In the genomic region with DNA sequence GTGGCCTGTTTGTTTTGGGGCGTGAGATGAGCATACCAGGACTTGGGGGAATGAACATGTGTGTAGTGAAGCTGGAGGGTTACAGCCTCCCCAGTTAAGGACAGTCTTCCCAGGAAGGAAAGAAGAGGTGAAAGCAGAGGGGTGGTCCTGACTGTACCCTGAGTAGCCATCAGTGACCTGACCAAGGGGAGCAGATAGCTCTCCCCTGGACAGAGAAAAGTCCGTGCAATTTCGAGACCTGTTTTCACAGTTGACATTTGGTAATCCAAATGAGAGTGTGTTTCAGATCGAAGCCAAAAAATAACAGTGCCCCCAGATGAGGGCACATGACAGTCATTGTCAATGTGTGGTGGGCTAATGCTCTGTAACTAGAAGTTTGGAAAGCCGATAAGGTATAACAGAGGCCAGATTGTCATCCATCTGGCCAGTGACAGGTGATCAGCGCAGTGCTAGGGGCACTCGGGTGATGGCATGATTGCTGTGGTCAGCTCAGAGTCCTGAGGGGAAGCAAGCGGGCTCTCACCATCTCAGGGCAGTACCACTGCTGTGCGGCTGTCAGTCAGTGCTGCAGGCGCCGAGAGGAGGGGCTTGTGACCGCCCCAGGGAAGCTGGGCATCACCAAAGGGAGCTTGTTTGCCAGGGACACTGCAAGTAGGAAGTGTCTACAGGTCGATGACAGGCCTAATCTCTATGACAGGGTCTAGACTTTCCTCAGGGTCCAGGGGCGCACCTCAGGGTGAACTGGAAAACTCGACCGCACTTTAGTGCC, we compare ENCODE assay signal across 8 cellular contexts. TPM values are rescaled to one million over a fixed set of nuclear protein-coding genes. Genes with fewer than 3 reads are reported as not detected.
DNase-seq lines count a peak whose midpoint lies in the region; ATAC-seq and TF ChIP-seq lines count a peak whose summit lies in the region.

No MANE protein-coding gene starts in this region.

- intact Hi-C loops in activated CD4-positive, alpha-beta T cell treated with anti-CD3 and anti-CD28 coated beads for 36 hours (cut with DNase I, micrococcal nuclease) = loop anchor here in 1 of 2 experiments (5.0 kb wide), 1 partner anchor 43 kb away; a partner anchor contains a TSS
- intact Hi-C loops in esophagus squamous epithelium (cut with DNase I) = no loop called here

- H3K4me3 ChIP-seq in esophagus squamous epithelium (peak overlapping the region in 3 of 4 donors; percentile 86 to 96 (median 92)), retinal pigment epithelial cell (ENCODE audit: low read length) (peak overlapping the region; percentile 76)

- no peaks in the 10 kb centered on the region for H3K27me3 Mint-ChIP-seq in activated CD4-positive, alpha-beta T cell treated with anti-CD3 and anti-CD28 coated beads for 36 hours

- no peak for DNase-seq in activated CD4-positive, alpha-beta T cell treated with anti-CD3 and anti-CD28 coated beads for 36 hours
- DNase-seq in activated CD4-positive, alpha-beta T cell treated with anti-CD3 and anti-CD28 coated beads, Interleukin-2, amount 50 U/mL, for 4 hours = no peak
- DNase-seq in SK-MEL-5 (ENCODE audit: low read depth, low spot score) (peak; percentile 20), esophagus squamous epithelium (lab: John Stamatoyannopoulos, UW) (no peak), retinal pigment epithelial cell (ENCODE audit: low read depth) (no peak), NAMALWA (ENCODE audit: low spot score) (no peak), GM19238 (ENCODE audit: insufficient read length, low spot score) (no peak)

- no peaks in the 10 kb centered on the region for H3K9me3 Mint-ChIP-seq in activated CD4-positive, alpha-beta T cell treated with anti-CD3 and anti-CD28 coated beads for 36 hours (ENCODE audit: low read depth)

- peak overlapping the region; percentile 79 for H3K4me3 Mint-ChIP-seq in activated CD4-positive, alpha-beta T cell treated with anti-CD3 and anti-CD28 coated beads for 36 hours

- peaks cover 0 to 59% (median 18%) of the 10 kb centered on the region in 3 donors for H3K36me3 ChIP-seq in esophagus squamous epithelium

- CTCF ChIA-PET in activated CD4-positive, alpha-beta T cell treated with anti-CD3 and anti-CD28 coated beads for 36 hours (lab: Charles Lee) = interaction anchor here (0.9 to 2.3 kb wide), 5 partner anchors 10 to 165 kb away, joined by 3 to 8 read pairs (median 5); a partner anchor contains a TSS

- peak overlapping the region; percentile 92 to 98 (median 96) for H3K27ac ChIP-seq in esophagus squamous epithelium

- H3K9me3 ChIP-seq in esophagus squamous epithelium = no peaks in the 10 kb centered on the region

- 58 to 87% methylated on average over 9 of the region's 16 CpGs for WGBS in esophagus squamous epithelium, 2 donors

- ATAC-seq in activated CD4-positive, alpha-beta T cell treated with anti-CD3 and anti-CD28 coated beads for 36 hours = no peak
- ATAC-seq in HG02884 (IDR thresholded peaks at IDR 0.05; ENCODE audit: unreplicated experiment) = no peak

- H3K36me3 Mint-ChIP-seq in activated CD4-positive, alpha-beta T cell treated with anti-CD3 and anti-CD28 coated beads for 36 hours (ENCODE audit: low read depth) = peaks cover 67% of the 10 kb centered on the region

- no peak for TF ChIP-seq POLR2A in esophagus squamous epithelium (IDR thresholded peaks at IDR 0.05)

- in situ Hi-C loops in SK-MEL-5 (cut with HindIII; ENCODE audit: low pct_unique_long_range_greater_than_20kb, low sequenced_read_pairs) = no loop called here

- H3K27ac Mint-ChIP-seq in activated CD4-positive, alpha-beta T cell treated with anti-CD3 and anti-CD28 coated beads for 36 hours = peak overlapping the region; percentile 95

- H3K27me3 ChIP-seq in esophagus squamous epithelium = no peaks in the 10 kb centered on the region

- H3K4me1 Mint-ChIP-seq in activated CD4-positive, alpha-beta T cell treated with anti-CD3 and anti-CD28 coated beads for 36 hours = peaks cover 31% of the 10 kb centered on the region

- TF ChIP-seq CTCF in esophagus squamous epithelium (IDR thresholded peaks at IDR 0.05) = no peak
- no peak for TF ChIP-seq CTCF in retinal pigment epithelial cell (conservative IDR thresholded peaks at IDR 0.05; ENCODE audit: low read depth, low read length)

- H3K4me1 ChIP-seq in esophagus squamous epithelium = peaks cover 7 to 31% (median 12%) of the 10 kb centered on the region in 3 donors

- POLR2A ChIA-PET in activated CD4-positive, alpha-beta T cell treated with anti-CD3 and anti-CD28 coated beads for 36 hours (lab: Charles Lee) = interaction anchor here (0.6 to 2.7 kb wide), 2 partner anchors 10 to 90 kb away, joined by 7 to 23 read pairs; a partner anchor contains a TSS

RNA-seq across cellular contexts. Expression of a gene that starts 1.1 kb away (rescaled TPM):
- 100 to 1,000 TPM; 703 to 827 TPM for total RNA-seq in activated CD4-positive, alpha-beta T cell treated with anti-CD3 and anti-CD28 coated beads for 36 hours
- total RNA-seq in SK-MEL-5 (2014; rRNA removed; shearing (Covaris generic)) = 602 and 660 TPM in 2 replicates
- polyA plus RNA-seq in SK-MEL-5 (2015; cell fraction: cytosol; rRNA removed) = 762 and 894 TPM in 2 replicates
- polyA plus RNA-seq in SK-MEL-5 (2015; cell fraction: nucleus; rRNA removed) = 85.2 and 151 TPM in 2 replicates
- total RNA-seq in esophagus squamous epithelium = 100 to 1,000 TPM; 513 to 760 (median 569) TPM

RNA-seq across cellular contexts. Expression of a gene that starts 11.7 kb away (rescaled TPM):
- total RNA-seq in activated CD4-positive, alpha-beta T cell treated with anti-CD3 and anti-CD28 coated beads for 36 hours = 100 to 1,000 TPM; 293 to 310 TPM
- total RNA-seq in SK-MEL-5 (2014; rRNA removed; shearing (Covaris generic)) = 415 and 458 TPM in 2 replicates
- 285 and 336 TPM in 2 replicates for polyA plus RNA-seq in SK-MEL-5 (2015; cell fraction: cytosol; rRNA removed)
- polyA plus RNA-seq in SK-MEL-5 (2015; cell fraction: nucleus; rRNA removed) = 40.9 and 69.8 TPM in 2 replicates
- total RNA-seq in esophagus squamous epithelium = 100 to 1,000 TPM in 2 of 4 donors, 10 to 100 TPM in 2; 56.9 to 138 (median 101) TPM

RNA-seq across cellular contexts. Expression of a gene that starts 44.4 kb away (rescaled TPM):
- total RNA-seq in activated CD4-positive, alpha-beta T cell treated with anti-CD3 and anti-CD28 coated beads for 36 hours = 10 to 100 TPM; 48.0 to 88.2 TPM
- 103 and 109 TPM in 2 replicates for total RNA-seq in SK-MEL-5 (2014; rRNA removed; shearing (Covaris generic))
- polyA plus RNA-seq in SK-MEL-5 (2015; cell fraction: cytosol; rRNA removed) = 44.3 and 65.5 TPM in 2 replicates
- 326 and 437 TPM in 2 replicates for polyA plus RNA-seq in SK-MEL-5 (2015; cell fraction: nucleus; rRNA removed)
- total RNA-seq in esophagus squamous epithelium = 10 to 100 TPM; 25.6 to 88.5 (median 49.9) TPM
